In the genomic region with DNA sequence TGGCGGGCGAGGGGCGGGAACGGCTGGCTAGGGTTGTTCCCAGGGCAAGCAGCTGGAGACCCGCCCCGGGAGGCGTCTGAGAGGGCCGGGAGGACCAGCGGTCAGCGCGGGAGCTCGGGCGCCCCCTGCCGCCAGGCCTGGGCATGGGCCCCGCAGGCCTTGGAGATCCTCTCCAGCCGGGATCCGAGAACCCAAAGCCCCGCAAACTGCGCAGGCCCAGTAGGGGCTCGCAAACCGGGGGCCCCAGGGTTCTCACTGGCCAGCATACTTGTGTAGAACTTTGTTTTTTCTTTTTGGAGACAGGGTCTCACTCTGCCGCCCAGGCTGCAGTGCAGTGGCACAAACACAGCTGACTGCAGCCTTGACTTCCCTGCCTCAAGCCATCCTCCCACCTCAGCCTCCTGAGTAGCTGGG, we compare ENCODE assay signal across 10 cellular contexts. TPM values are rescaled to one million over a fixed set of nuclear protein-coding genes. Genes with fewer than 3 reads are reported as not detected.
DNase-seq lines count a peak whose midpoint lies in the region; ATAC-seq and TF ChIP-seq lines count a peak whose summit lies in the region.
"Had no signal": no experiment of that assay in that cellular context is flagged by ENCODE, and none has a peak within 500 bp of the region (broad histone marks: within the 10 kb centered on the region; RNA-seq: fewer than 3 reads in every experiment).

No MANE protein-coding gene starts in this region.

- DNase-seq in GM10248 (ENCODE audit: extremely low spot score) (peak; percentile 81), Karpas-422 (peak; percentile 60), NCI-H446 (lab: John Stamatoyannopoulos, UW) (no peak), globus pallidus (ENCODE audit: low spot score) (no peak)
- DNase-seq in activated naive CD8-positive, alpha-beta T cell treated with anti-CD3 and anti-CD28 coated beads, Interleukin-2, amount 50 U/mL, for 24 hours, result peak; percentile 64
- peak; percentile 17 for DNase-seq in stimulated activated CD4-positive, alpha-beta T cell treated with anti-CD3 and anti-CD28 coated beads, Interleukin-4, amount 100 ng/mL, for 24 hours
- DNase-seq: natural killer cell had no signal

- no peak overlapping the region for H3K27ac Mint-ChIP-seq in activated naive CD8-positive, alpha-beta T cell treated with anti-CD3 and anti-CD28 coated beads, Interleukin-2, amount 50 U/mL, for 24 hours
- H3K27ac Mint-ChIP-seq: natural killer cell had no signal

- no peak overlapping the region for H3K4me3 Mint-ChIP-seq in activated naive CD8-positive, alpha-beta T cell treated with anti-CD3 and anti-CD28 coated beads, Interleukin-2, amount 50 U/mL, for 24 hours
- H3K4me3 Mint-ChIP-seq: natural killer cell had no signal

- H3K4me3 ChIP-seq in Karpas-422 (ENCODE audit: low read length) (no peak overlapping the region), iPS-18a (ENCODE audit: low read length) (peak overlapping the region; percentile 58)

- H3K9me2 ChIP-seq in Karpas-422 (replicated peaks; ENCODE audit: insufficient read depth, low read length), result no peaks in the 10 kb centered on the region

- no peak overlapping the region for H3K4me2 ChIP-seq in Karpas-422 (ENCODE audit: low read depth, low read length, poor library complexity, severe bottlenecking)

- H3K4me1 Mint-ChIP-seq in activated naive CD8-positive, alpha-beta T cell treated with anti-CD3 and anti-CD28 coated beads, Interleukin-2, amount 50 U/mL, for 24 hours, result no peaks in the 10 kb centered on the region

- POLR2A ChIA-PET in GM10248 (lab: Yijun Ruan, JAX), result no interaction called here

- H4K20me1 ChIP-seq in Karpas-422 (ENCODE audit: insufficient read depth, low read depth, low read length), result no peaks in the 10 kb centered on the region

- H2AFZ ChIP-seq in Karpas-422 (ENCODE audit: low read length), result no peak overlapping the region

- CTCF ChIA-PET in GM10248 (lab: Yijun Ruan, JAX), result interaction anchor here (1.1 to 2.7 kb wide), 11 partner anchors 10 to 427 kb away, joined by 3 to 10 read pairs (median 4); no protein-coding TSS in a partner anchor

- peak; percentile 56 for TF ChIP-seq CTCF in GM10248 (IDR thresholded peaks at IDR 0.05; ENCODE audit: control extremely low read depth, extremely low read depth, low read depth, missing control alignments)

- H3K79me2 ChIP-seq in Karpas-422 (ENCODE audit: low read length), result no peaks in the 10 kb centered on the region

- no peaks in the 10 kb centered on the region for H3K36me3 Mint-ChIP-seq in activated naive CD8-positive, alpha-beta T cell treated with anti-CD3 and anti-CD28 coated beads, Interleukin-2, amount 50 U/mL, for 24 hours (ENCODE audit: low read depth)
- H3K36me3 Mint-ChIP-seq: natural killer cell had no signal

- H3K27ac ChIP-seq in Karpas-422 (ENCODE audit: low read length), result no peak overlapping the region
- H3K27ac ChIP-seq in iPS-18a (ENCODE audit: low read length), result no peak overlapping the region

- H3K27me3 Mint-ChIP-seq in activated naive CD8-positive, alpha-beta T cell treated with anti-CD3 and anti-CD28 coated beads, Interleukin-2, amount 50 U/mL, for 24 hours, result peaks cover 35% of the 10 kb centered on the region

- ATAC-seq in activated naive CD8-positive, alpha-beta T cell treated with anti-CD3 and anti-CD28 coated beads, Interleukin-2, amount 50 U/mL, for 24 hours, result peak; percentile 38
- no peak for ATAC-seq in GM18502 (IDR thresholded peaks at IDR 0.05; ENCODE audit: poor library complexity, unreplicated experiment)

- H3K36me3 ChIP-seq in Karpas-422 (ENCODE audit: insufficient read depth, low read length), result no peaks in the 10 kb centered on the region
- no peaks in the 10 kb centered on the region for H3K36me3 ChIP-seq in iPS-18a (ENCODE audit: control insufficient read depth, low read depth, low read length)

- no peaks in the 10 kb centered on the region for H3K27me3 ChIP-seq in Karpas-422 (ENCODE audit: low read length)
- H3K27me3 ChIP-seq in iPS-18a (ENCODE audit: control insufficient read depth, insufficient read depth, low read length), result no peaks in the 10 kb centered on the region

- H3K9me3 ChIP-seq in Karpas-422 (ENCODE audit: low read length) (no peaks in the 10 kb centered on the region), iPS-18a (ENCODE audit: control insufficient read depth, low read depth, low read length) (no peaks in the 10 kb centered on the region)

- H3K9ac ChIP-seq in Karpas-422 (ENCODE audit: low read length), result no peak overlapping the region
- H3K9ac ChIP-seq in iPS-18a (ENCODE audit: low read length), result no peak overlapping the region

- no peaks in the 10 kb centered on the region for H3K9me3 Mint-ChIP-seq in activated naive CD8-positive, alpha-beta T cell treated with anti-CD3 and anti-CD28 coated beads, Interleukin-2, amount 50 U/mL, for 24 hours
- H3K9me3 Mint-ChIP-seq: natural killer cell had no signal

- H3K4me1 ChIP-seq in Karpas-422 (ENCODE audit: low read length) (no peaks in the 10 kb centered on the region), iPS-18a (ENCODE audit: control insufficient read depth, low read depth, low read length) (peaks cover 15% of the 10 kb centered on the region)

RNA-seq across cellular contexts. Expression of a gene that starts 20.8 kb away (rescaled TPM):
- not detected in 2 replicates for total RNA-seq in Karpas-422 (2014; rRNA removed; shearing (Covaris generic); ENCODE audit: low replicate concordance)
- total RNA-seq: natural killer cell; T-helper 1 cell treated with Interleukin-12 subunit alpha and Interleukin-12 subunit beta and Interleukin-4 antibody, amounts not matched to agents 30 ng/mL and 1 ng/mL, for 36 hours had no signal

Comparison
In these comparisons a context has a peak if more than half of its experiments do, and no peak if none do; other contexts are left out.
1. DNase-seq: peak in GM10248 (single experiment), Karpas-422 (single experiment), activated naive CD8-positive, alpha-beta T cell treated with anti-CD3 and anti-CD28 coated beads, Interleukin-2, amount 50 U/mL, for 24 hours (single experiment) and stimulated activated CD4-positive, alpha-beta T cell treated with anti-CD3 and anti-CD28 coated beads, Interleukin-4, amount 100 ng/mL, for 24 hours (single experiment); none in NCI-H446 (0 of 2) and globus pallidus (single experiment).